ENCODE assay signal across 8 cellular contexts in genomic region chr12:50506753-50507473, GRCh38. TPM values are rescaled to one million over a fixed set of nuclear protein-coding genes. Genes with fewer than 3 reads are reported as not detected.
DNase-seq lines count a peak whose midpoint lies in the region; ATAC-seq and TF ChIP-seq lines count a peak whose summit lies in the region.

No MANE protein-coding gene starts in this region.

- no peaks in the 10 kb centered on the region for H3K27me3 ChIP-seq in CD8-positive, alpha-beta T cell (ENCODE audit: insufficient read depth, low read length)
- H3K27me3 ChIP-seq in Panc1 (ENCODE audit: control insufficient read depth, insufficient read depth, low read length) = no peaks in the 10 kb centered on the region
- no peaks in the 10 kb centered on the region for H3K27me3 ChIP-seq in neutrophil

- no peaks in the 10 kb centered on the region for H3K36me3 ChIP-seq in CD8-positive, alpha-beta T cell (ENCODE audit: insufficient read depth, low read length)
- H3K36me3 ChIP-seq in Panc1 (ENCODE audit: control insufficient read depth, insufficient read depth, low read length) (no peaks in the 10 kb centered on the region; the same call in 1 of the 2 replicates), neutrophil (no peaks in the 10 kb centered on the region)

- CTCF ChIA-PET in CD8-positive, alpha-beta T cell (lab: Charles Lee) = interaction anchor here (0.7 to 10.6 kb wide), 7 partner anchors 11 to 214 kb away, joined by 3 to 150 read pairs (median 4); no protein-coding TSS in a partner anchor
- CTCF ChIA-PET in Panc1 (lab: Charles Lee) = no interaction called here

- peak overlapping the region; percentile 2 for H3K27ac Mint-ChIP-seq in CD8-positive, alpha-beta T cell
- no peak overlapping the region for H3K27ac Mint-ChIP-seq in endothelial cell (ENCODE audit: unreplicated experiment)

- H3K27me3 Mint-ChIP-seq in CD8-positive, alpha-beta T cell (ENCODE audit: low read depth) = no peaks in the 10 kb centered on the region
- peaks cover 5% of the 10 kb centered on the region for H3K27me3 Mint-ChIP-seq in endothelial cell (ENCODE audit: unreplicated experiment)

- H3K4me1 Mint-ChIP-seq in CD8-positive, alpha-beta T cell (ENCODE audit: low read depth) = peaks cover 56% of the 10 kb centered on the region
- peaks cover 42% of the 10 kb centered on the region for H3K4me1 Mint-ChIP-seq in endothelial cell (ENCODE audit: unreplicated experiment)

- H3K27ac ChIP-seq in CD8-positive, alpha-beta T cell (ENCODE audit: low read depth, low read length) = no peak overlapping the region
- peak overlapping the region; percentile 20; the same call in 1 of the 2 replicates for H3K27ac ChIP-seq in Panc1 (ENCODE audit: low read length)
- peak overlapping the region; percentile 93 for H3K27ac ChIP-seq in neutrophil

- peak overlapping the region; percentile 94 for H3K4me3 Mint-ChIP-seq in CD8-positive, alpha-beta T cell
- H3K4me3 Mint-ChIP-seq in endothelial cell (ENCODE audit: unreplicated experiment) = peak overlapping the region; percentile 99

- peaks cover 46% of the 10 kb centered on the region for H3K4me1 ChIP-seq in CD8-positive, alpha-beta T cell (ENCODE audit: insufficient read depth, low read length)
- peaks cover 23% of the 10 kb centered on the region for H3K4me1 ChIP-seq in Panc1 (ENCODE audit: control insufficient read depth, insufficient read depth, low read length)
- peaks cover 42 to 44% of the 10 kb centered on the region in 2 experiments for H3K4me1 ChIP-seq in neutrophil (ENCODE audit: control insufficient read depth in 1 of 2, insufficient read depth in 1 of 2, low read depth in 1 of 2, low read length in 1 of 2)

- ATAC-seq in CD8-positive, alpha-beta T cell = no peak
- ATAC-seq in Panc1 (no peak), GM21723 (IDR thresholded peaks at IDR 0.05; ENCODE audit: unreplicated experiment) (no peak), HG02970 (IDR thresholded peaks at IDR 0.05; ENCODE audit: low FRiP score, unreplicated experiment) (no peak)

- intact Hi-C loops in CD8-positive, alpha-beta T cell (cut with DNase I, micrococcal nuclease) = loop anchor here in 1 of 2 experiments (2.0 to 5.0 kb wide), 2 partner anchors 26 to 40 kb away; no protein-coding TSS in a partner anchor
- intact Hi-C loops in Panc1 (cut with micrococcal nuclease; ENCODE audit: unreplicated experiment) = loop anchor here (10.0 kb wide), 1 partner anchor 228 kb away; no protein-coding TSS in a partner anchor

- in situ Hi-C loops in Panc1 (cut with HindIII; ENCODE audit: low pct_unique_long_range_greater_than_20kb, low sequenced_read_pairs) = no loop called here

- no peak for TF ChIP-seq CTCF in CD8-positive, alpha-beta T cell (IDR thresholded peaks at IDR 0.05)
- TF ChIP-seq CTCF in Panc1 (IDR thresholded peaks at IDR 0.05) (no peak), endothelial cell (IDR thresholded peaks at IDR 0.05; ENCODE audit: unreplicated experiment) (no peak), neutrophil (IDR thresholded peaks at IDR 0.05) (no peak)

- H3K9me3 Mint-ChIP-seq in CD8-positive, alpha-beta T cell = no peaks in the 10 kb centered on the region
- no peaks in the 10 kb centered on the region for H3K9me3 Mint-ChIP-seq in endothelial cell (ENCODE audit: unreplicated experiment)

- no peak overlapping the region for H3K4me3 ChIP-seq in CD8-positive, alpha-beta T cell (ENCODE audit: low read depth, low read length)
- peak overlapping the region; percentile 72 to 76 for H3K4me3 ChIP-seq in Panc1 (ENCODE audit: low read depth in 2 of 2, low read length in 2 of 2)
- peak overlapping the region; percentile 95 to 96 for H3K4me3 ChIP-seq in neutrophil (ENCODE audit: low read depth in 1 of 2, low read length in 1 of 2)

- H3K36me3 Mint-ChIP-seq in CD8-positive, alpha-beta T cell = peaks cover 9% of the 10 kb centered on the region
- H3K36me3 Mint-ChIP-seq in endothelial cell (ENCODE audit: low read depth, unreplicated experiment) = peaks cover 4% of the 10 kb centered on the region

- BruUV-seq in Panc1 (replicated peaks; lab: Mats Ljungman, UMichigan) = no TSS peak

- DNase-seq in CD8-positive, alpha-beta T cell = no peak
- DNase-seq in Panc1 (ENCODE audit: low read depth, low spot score) = no peak
- no peak for DNase-seq in endothelial cell (ENCODE audit: low spot score)
- no peak for DNase-seq in T-helper 9 cell
- DNase-seq in putamen (ENCODE audit: low spot score) = no peak

- POLR2A ChIA-PET in CD8-positive, alpha-beta T cell (lab: Charles Lee) = interaction anchor here (1.5 to 4.2 kb wide), 6 partner anchors 11 to 131 kb away, joined by 3 to 17 read pairs (median 7); no protein-coding TSS in a partner anchor
- POLR2A ChIA-PET in Panc1 (lab: Charles Lee) = no interaction called here

- no peaks in the 10 kb centered on the region for H3K9me3 ChIP-seq in CD8-positive, alpha-beta T cell (ENCODE audit: low read length)
- H3K9me3 ChIP-seq in Panc1 (ENCODE audit: control insufficient read depth, insufficient read depth, low read depth, low read length) = no peaks in the 10 kb centered on the region
- H3K9me3 ChIP-seq in neutrophil = no peaks in the 10 kb centered on the region

RNA-seq across cellular contexts. Expression of gene DIP2B, which starts 2.1 kb away (rescaled TPM):
- total RNA-seq in CD8-positive, alpha-beta T cell = 10 to 100 TPM; 18.8 to 20.7 TPM
- total RNA-seq in Panc1 (2021; ENCODE audit: unreplicated experiment) (30.2 TPM), endothelial cell (ENCODE audit: unreplicated experiment) (45.1 TPM)
- 16.4 TPM for polyA plus RNA-seq in Panc1 (2012; ENCODE audit: insufficient read length)
